ENCODE assay signal across 18 cellular contexts in genomic region chr2:201808070-201808469, GRCh38. TPM values are rescaled to one million over a fixed set of nuclear protein-coding genes. Genes with fewer than 3 reads are reported as not detected.
DNase-seq lines count a peak whose midpoint lies in the region; ATAC-seq and TF ChIP-seq lines count a peak whose summit lies in the region.
"Had no signal": no experiment of that assay in that cellular context is flagged by ENCODE, and none has a peak within 500 bp of the region (broad histone marks: within the 10 kb centered on the region; RNA-seq: fewer than 3 reads in every experiment).

No MANE protein-coding gene starts in this region.

- ATAC-seq in GM18870 (IDR thresholded peaks at IDR 0.05; ENCODE audit: unreplicated experiment) (no peak), GM19455 (IDR thresholded peaks at IDR 0.05; ENCODE audit: unreplicated experiment) (no peak)
- ATAC-seq: body of pancreas, GM12878 had no signal

- no peaks in the 10 kb centered on the region for H3K36me3 ChIP-seq in endodermal cell (ENCODE audit: control insufficient read depth, insufficient read depth, low read length)
- H3K36me3 ChIP-seq: SJSA1, stomach had no signal

- H3K27me3 Mint-ChIP-seq in endodermal cell (ENCODE audit: insufficient read depth): no peaks in the 10 kb centered on the region
- H3K27me3 Mint-ChIP-seq in progenitor cell of endocrine pancreas: peaks cover 3% of the 10 kb centered on the region
- peaks cover 29% of the 10 kb centered on the region for H3K27me3 Mint-ChIP-seq in activated CD4-positive, alpha-beta T cell treated with anti-CD3 and anti-CD28 coated beads, Interleukin-2, amount 10 ng/mL, durations not matched to agents 7 days and 5 days

- no peaks in the 10 kb centered on the region for H3K9me3 ChIP-seq in endodermal cell (ENCODE audit: control insufficient read depth, low read length)
- H3K9me3 ChIP-seq: body of pancreas, SJSA1, stomach had no signal

- POLR2A ChIA-PET in AG04449 (lab: Yijun Ruan, JAX) (interaction anchor here (0.6 kb wide), 1 partner anchor 224 kb away, joined by 4 read pairs; no protein-coding TSS in a partner anchor), HEK293T (lab: Yijun Ruan, JAX) (no interaction called here)
- POLR2A ChIA-PET in activated CD4-positive, alpha-beta T cell treated with anti-CD3 and anti-CD28 coated beads, Interleukin-2, amount 10 ng/mL, durations not matched to agents 7 days and 5 days (lab: Charles Lee): no interaction called here

- 74% methylated on average over 2 of the region's 2 CpGs; no CpG with 5 or more reads in 1 of the 2 experiments for WGBS in endodermal cell (ENCODE audit: insufficient coverage in 1 of 2, insufficient read length in 1 of 2), 2 experiments

- peak overlapping the region; percentile 32 for H3K27ac Mint-ChIP-seq in endodermal cell
- peak overlapping the region; percentile 47 for H3K27ac Mint-ChIP-seq in progenitor cell of endocrine pancreas
- no peak overlapping the region for H3K27ac Mint-ChIP-seq in activated CD4-positive, alpha-beta T cell treated with anti-CD3 and anti-CD28 coated beads, Interleukin-2, amount 10 ng/mL, durations not matched to agents 7 days and 5 days
- H3K27ac Mint-ChIP-seq: activated naive CD4-positive, alpha-beta T cell treated with anti-CD3 and anti-CD28 coated beads for 36 hours had no signal

- CTCF ChIA-PET in AG04449 (lab: Yijun Ruan, JAX): interaction anchor here (0.7 to 2.5 kb wide), 6 partner anchors 13 to 371 kb away, joined by 3 to 13 read pairs (median 3); no protein-coding TSS in a partner anchor
- CTCF ChIA-PET in HEK293T (lab: Yijun Ruan, JAX): no interaction called here
- CTCF ChIA-PET in activated CD4-positive, alpha-beta T cell treated with anti-CD3 and anti-CD28 coated beads, Interleukin-2, amount 10 ng/mL, durations not matched to agents 7 days and 5 days (lab: Charles Lee): no interaction called here

- no peaks in the 10 kb centered on the region for H3K36me3 Mint-ChIP-seq in endodermal cell (ENCODE audit: low read depth)
- no peaks in the 10 kb centered on the region for H3K36me3 Mint-ChIP-seq in progenitor cell of endocrine pancreas (ENCODE audit: insufficient read depth)
- no peaks in the 10 kb centered on the region for H3K36me3 Mint-ChIP-seq in activated CD4-positive, alpha-beta T cell treated with anti-CD3 and anti-CD28 coated beads, Interleukin-2, amount 10 ng/mL, durations not matched to agents 7 days and 5 days (ENCODE audit: low read depth)

- DNase-seq in AG04449 (ENCODE audit: low read depth, low spot score) (no peak), HEK293T (ENCODE audit: extremely low spot score) (peak; percentile 23), endodermal cell (no peak), progenitor cell of endocrine pancreas (ENCODE audit: low spot score, unreplicated experiment) (no peak), AML-193 (lab: John Stamatoyannopoulos, UW) (no peak)
- no peak for DNase-seq in activated CD4-positive, alpha-beta T cell treated with anti-CD3 and anti-CD28 coated beads, Interleukin-2, amount 10 ng/mL, durations not matched to agents 7 days and 5 days
- DNase-seq: activated CD4-positive, alpha-beta T cell treated with anti-CD3 and anti-CD28 coated beads for 4 hours; activated naive CD4-positive, alpha-beta T cell treated with anti-CD3 and anti-CD28 coated beads for 36 hours; GDM1; NCI-H187 treated with DMSO at 0.1 percent for 48 hours; stomach; T-helper 9 cell had no signal

- H3K4me3 ChIP-seq in AG04449 (ENCODE audit: low read depth, low read length) (peak overlapping the region; percentile 16; the same call in 1 of the 2 replicates), endodermal cell (ENCODE audit: low read length) (no peak overlapping the region)
- H3K4me3 ChIP-seq: body of pancreas, GM12878, SJSA1, stomach had no signal

- H3K9me3 Mint-ChIP-seq in endodermal cell (no peaks in the 10 kb centered on the region), progenitor cell of endocrine pancreas (ENCODE audit: low read depth) (no peaks in the 10 kb centered on the region)
- no peaks in the 10 kb centered on the region for H3K9me3 Mint-ChIP-seq in activated CD4-positive, alpha-beta T cell treated with anti-CD3 and anti-CD28 coated beads, Interleukin-2, amount 10 ng/mL, durations not matched to agents 7 days and 5 days
- H3K9me3 Mint-ChIP-seq: activated naive CD4-positive, alpha-beta T cell treated with anti-CD3 and anti-CD28 coated beads for 36 hours had no signal

- H3K4me1 Mint-ChIP-seq in endodermal cell (peaks cover 19% of the 10 kb centered on the region), progenitor cell of endocrine pancreas (ENCODE audit: low read depth) (peaks cover 26% of the 10 kb centered on the region)
- no peaks in the 10 kb centered on the region for H3K4me1 Mint-ChIP-seq in activated CD4-positive, alpha-beta T cell treated with anti-CD3 and anti-CD28 coated beads, Interleukin-2, amount 10 ng/mL, durations not matched to agents 7 days and 5 days

- H3K4me3 Mint-ChIP-seq in endodermal cell: no peak overlapping the region
- no peak overlapping the region for H3K4me3 Mint-ChIP-seq in progenitor cell of endocrine pancreas (ENCODE audit: low read depth)
- H3K4me3 Mint-ChIP-seq in activated CD4-positive, alpha-beta T cell treated with anti-CD3 and anti-CD28 coated beads, Interleukin-2, amount 10 ng/mL, durations not matched to agents 7 days and 5 days: no peak overlapping the region
- H3K4me3 Mint-ChIP-seq: activated naive CD4-positive, alpha-beta T cell treated with anti-CD3 and anti-CD28 coated beads for 36 hours had no signal

- TF ChIP-seq CTCF in AG04449 (IDR thresholded peaks at IDR 0.05; ENCODE audit: insufficient read depth, low read length, missing control alignments) (no peak), endodermal cell (conservative IDR thresholded peaks at IDR 0.05) (no peak), progenitor cell of endocrine pancreas (IDR thresholded peaks at IDR 0.05; ENCODE audit: unreplicated experiment) (no peak)

- no peaks in the 10 kb centered on the region for H3K27me3 ChIP-seq in endodermal cell (ENCODE audit: control insufficient read depth, insufficient read depth, low read length, poor library complexity, severe bottlenecking)
- H3K27me3 ChIP-seq: SJSA1, stomach had no signal

- H3K9ac ChIP-seq in endodermal cell (ENCODE audit: extremely low read depth, low read length, poor library complexity, severe bottlenecking): no peak overlapping the region

- H3K27ac ChIP-seq in endodermal cell (ENCODE audit: low read depth, low read length): no peak overlapping the region
- H3K27ac ChIP-seq: body of pancreas, SJSA1 had no signal

- H3K4me1 ChIP-seq in endodermal cell (ENCODE audit: control insufficient read depth, insufficient read depth, low read length): peaks cover 9% of the 10 kb centered on the region
- H3K4me1 ChIP-seq: body of pancreas had no signal

TF ChIP-seq in HEK293T, 16 proteins besides CTCF, POLR2A, EP300 and RAD21:
- no peak for TF ChIP-seq NFRKB (IDR thresholded peaks at IDR 0.05)
- TF ChIP-seq ARNT (IDR thresholded peaks at IDR 0.05): no peak
- TF ChIP-seq BHLHE40 (IDR thresholded peaks at IDR 0.05; ENCODE audit: borderline replicate concordance): no peak
- TF ChIP-seq SP1 (IDR thresholded peaks at IDR 0.05): no peak
- peak; percentile 83 for TF ChIP-seq PKNOX1 (IDR thresholded peaks at IDR 0.05)
- TF ChIP-seq FOXM1 (IDR thresholded peaks at IDR 0.05; ENCODE audit: borderline replicate concordance): no peak
- no peak for TF ChIP-seq FOXK2 (IDR thresholded peaks at IDR 0.05)
- TF ChIP-seq HDGF (IDR thresholded peaks at IDR 0.05; ENCODE audit: borderline replicate concordance): no peak
- no peak for TF ChIP-seq FOXA1 (IDR thresholded peaks at IDR 0.05)
- no peak for TF ChIP-seq TARDBP (IDR thresholded peaks at IDR 0.05)
- TF ChIP-seq CTBP1 (IDR thresholded peaks at IDR 0.05; ENCODE audit: borderline replicate concordance): peak; percentile 57; the same call in 1 of the 2 replicates

RNA-seq across cellular contexts. Expression of gene CDK15, which starts 1.7 kb away (rescaled TPM):
- total RNA-seq in endodermal cell: under 1 TPM in 1 of 2 donors, not detected in 1; 0.35 TPM
- polyA plus RNA-seq in endodermal cell (2013, experiment 1 of 2): 0.07 TPM
- not detected for polyA plus RNA-seq in endodermal cell (2013, experiment 2 of 2)
- 0.07 TPM in 1 of 2 replicates, not detected in the other for total RNA-seq in progenitor cell of endocrine pancreas
- total RNA-seq in activated CD4-positive, alpha-beta T cell treated with anti-CD3 and anti-CD28 coated beads, Interleukin-2, amount 10 ng/mL, durations not matched to agents 7 days and 5 days: not detected
- total RNA-seq: activated naive CD4-positive, alpha-beta T cell treated with anti-CD3 and anti-CD28 coated beads for 36 hours; dermis blood vessel endothelial cell had no signal

RNA-seq across cellular contexts. Expression of gene ALS2, which starts 27.3 kb away (rescaled TPM):
- total RNA-seq in endodermal cell: 10 to 100 TPM; 56.6 to 58.5 TPM
- 26.0 TPM for polyA plus RNA-seq in endodermal cell (2013, experiment 1 of 2)
- polyA plus RNA-seq in endodermal cell (2013, experiment 2 of 2): 25.8 TPM
- total RNA-seq in progenitor cell of endocrine pancreas: 48.1 and 50.2 TPM in 2 replicates
- total RNA-seq in activated CD4-positive, alpha-beta T cell treated with anti-CD3 and anti-CD28 coated beads, Interleukin-2, amount 10 ng/mL, durations not matched to agents 7 days and 5 days: 10 to 100 TPM; 10.7 to 11.7 TPM
